21 cellular contexts compared by ENCODE assay signal in genomic region chr2:121247534-121247933, GRCh38. TPM values are rescaled to one million over a fixed set of nuclear protein-coding genes. Genes with fewer than 3 reads are reported as not detected.
"Had no signal": no experiment of that assay in that cellular context is flagged by ENCODE, and none has a peak within 500 bp of the region (broad histone marks: within the 10 kb centered on the region; RNA-seq: fewer than 3 reads in every experiment).

No MANE protein-coding gene starts in this region.

- H3K27me3 ChIP-seq: SJCRH30 had no signal

- H3K4me3 ChIP-seq: K562, SJCRH30 had no signal

- H3K36me3 ChIP-seq: SJCRH30 had no signal

- H3K4me1 ChIP-seq: SJCRH30 had no signal

- H3K27ac ChIP-seq: SJCRH30 had no signal

- H3K9me3 ChIP-seq: SJCRH30 had no signal

- DNase-seq: IMR-90, MV-4-11, NCI-H1048, NCI-H1105 treated with DMSO at 0.1 percent for 48 hours, NCI-H1417 treated with DMSO at 0.1 percent for 48 hours, NCI-H146, NCI-H1694 treated with DMSO at 0.1 percent for 48 hours, NCI-H1930, NCI-H2081, NCI-H2107, NCI-H2227 treated with DMSO at 0.1 percent for 48 hours, NCI-H524, NCI-H526 treated with DMSO at 0.1 percent for 48 hours, NCI-H748 treated with DMSO at 0.1 percent for 48 hours, PC-3, SHP77 treated with DMSO at 0.1 percent for 48 hours, SJCRH30 had no signal

- ATAC-seq: HepG2, K562, Panc1, PC-3, SK-N-SH treated with all-trans-retinoic acid at 6 μM for 48 hours had no signal

RNA-seq across cellular contexts. Expression of gene TFCP2L1, which starts 37.5 kb away (rescaled TPM):
- total RNA-seq: HepG2, IMR-90 had no signal
- polyA plus RNA-seq: IMR-90 had no signal
